18 cellular contexts compared by ENCODE assay signal in genomic region chr3:8052599-8053185, GRCh38.
A peak's percentile ranks its signal among the peaks of the same experiment; 100 is the strongest.
DNase-seq lines count a peak whose midpoint lies in the region; ATAC-seq, FAIRE-seq and TF ChIP-seq lines count a peak whose summit lies in the region.
"Had no signal": no experiment of that assay in that cellular context is flagged by ENCODE, and none has a peak within 500 bp of the region (broad histone marks: within the 10 kb centered on the region; RNA-seq: fewer than 3 reads in every experiment).

No MANE protein-coding gene starts in this region.

- no peak overlapping the region for H3K4me2 ChIP-seq in HepG2 (ENCODE audit: low read depth, low read length)
- H3K4me2 ChIP-seq in hepatocyte = no peak overlapping the region
- H3K4me2 ChIP-seq: A549 had no signal

- H3K9me3 ChIP-seq in liver (ENCODE audit: control insufficient read depth in 4 of 4, low read length in 3 of 4) (no peaks in the 10 kb centered on the region), HepG2 (ENCODE audit: low read length) (no peaks in the 10 kb centered on the region), hepatocyte (ENCODE audit: low read depth) (no peaks in the 10 kb centered on the region)
- H3K9me3 ChIP-seq: A549, esophagus muscularis mucosa, SJSA1 had no signal

- FAIRE-seq in HepG2 (lab: Jason Lieb, UNC) (no peak), GM12892 (lab: Jason Lieb, UNC) (no peak)
- FAIRE-seq: A549 had no signal

- TF ChIP-seq CTCF in liver (IDR thresholded peaks at IDR 0.05; ENCODE audit: low read depth, low read length, missing input control) (no peak), HepG2 (CRISPR knock-in tag; IDR thresholded peaks at IDR 0.05) (no peak), hepatocyte (IDR thresholded peaks at IDR 0.05; ENCODE audit: poor library complexity) (no peak)

- POLR2A ChIA-PET in HepG2 (lab: Yijun Ruan, JAX) = no interaction called here

- H3K27me3 ChIP-seq in liver (ENCODE audit: control insufficient read depth in 4 of 4, insufficient read depth in 4 of 4, low read length in 3 of 4) (no peaks in the 10 kb centered on the region), HepG2 (ENCODE audit: control insufficient read depth in 1 of 2, insufficient read depth in 2 of 2, low read length in 2 of 2) (no peaks in the 10 kb centered on the region), hepatocyte (peaks cover 2% of the 10 kb centered on the region)
- H3K27me3 ChIP-seq: esophagus muscularis mucosa, SJSA1 had no signal

- no peak for DNase-seq in HepG2 (ENCODE audit: low spot score)
- peak; percentile 89 for DNase-seq in cerebellar cortex (ENCODE audit: low spot score)
- DNase-seq in hepatocyte (ENCODE audit: low spot score) = peak; percentile 16
- no peak for DNase-seq in NCI-H2227 (lab: John Stamatoyannopoulos, UW; ENCODE audit: unreplicated experiment)
- no peak for DNase-seq in NCI-H526 treated with DMSO at 0.1 percent for 48 hours (lab: John Stamatoyannopoulos, UW)
- no peak for DNase-seq in GM12892 (ENCODE audit: insufficient read length)
- DNase-seq: activated CD4-positive, alpha-beta T cell treated with anti-CD3 and anti-CD28 coated beads for 4 hours; aorta; DMS79; NCI-H345; PC-3; T-helper 9 cell had no signal

- no TSS peak for BruUV-seq in HepG2 (replicated peaks; lab: Mats Ljungman, UMichigan)

- H3K9ac ChIP-seq in liver (ENCODE audit: low read depth in 1 of 2, low read length in 2 of 2) (no peak overlapping the region), HepG2 (ENCODE audit: insufficient read depth, low read depth, low read length) (no peak overlapping the region)

- no peak overlapping the region for H3K27ac ChIP-seq in liver (ENCODE audit: low read depth in 1 of 2, low read length in 2 of 2)
- H3K27ac ChIP-seq in HepG2 (ENCODE audit: extremely low read length, insufficient read depth, low read length) = no peak overlapping the region
- no peak overlapping the region for H3K27ac ChIP-seq in hepatocyte
- H3K27ac ChIP-seq: A549, esophagus muscularis mucosa, SJSA1 had no signal

- H3K4me1 ChIP-seq in liver (ENCODE audit: control insufficient read depth in 4 of 4, insufficient read depth in 4 of 4, low read length in 3 of 4) = no peaks in the 10 kb centered on the region
- H3K4me1 ChIP-seq in HepG2 (ENCODE audit: insufficient read depth, low read length) = no peaks in the 10 kb centered on the region
- no peaks in the 10 kb centered on the region for H3K4me1 ChIP-seq in hepatocyte (ENCODE audit: insufficient read depth)
- H3K4me1 ChIP-seq: A549, SJSA1 had no signal

- TF ChIP-seq POLR2A in HepG2 (IDR thresholded peaks at IDR 0.05; ENCODE audit: insufficient read depth in 1 of 2, low read depth in 2 of 2, low read length in 2 of 2) (no peak), GM12892 (IDR thresholded peaks at IDR 0.05; ENCODE audit: low read depth, low read length) (no peak)

- TF ChIP-seq RAD21 in liver (IDR thresholded peaks at IDR 0.05) = no peak
- no peak for TF ChIP-seq RAD21 in HepG2 (CRISPR knock-in tag; IDR thresholded peaks at IDR 0.05)

- no peaks in the 10 kb centered on the region for H4K20me1 ChIP-seq in HepG2 (ENCODE audit: insufficient read depth, low read length)
- no peaks in the 10 kb centered on the region for H4K20me1 ChIP-seq in hepatocyte (ENCODE audit: insufficient read depth, poor library complexity, severe bottlenecking)

- H3K4me3 ChIP-seq in liver (ENCODE audit: low read depth in 1 of 3, low read length in 3 of 3) (no peak overlapping the region), HepG2 (replicated peaks in 1 of 3; ENCODE audit: insufficient read depth in 1 of 3, low read depth in 2 of 3, low read length in 3 of 3) (no peak overlapping the region), hepatocyte (no peak overlapping the region)
- H3K4me3 ChIP-seq: A549, esophagus muscularis mucosa, SJSA1 had no signal

- CTCF ChIA-PET in HepG2 (lab: Yijun Ruan, JAX; ENCODE audit: low intra/inter-chr PET ratio, low total read pairs) = no interaction called here

- H3K36me3 ChIP-seq in liver (ENCODE audit: control insufficient read depth in 4 of 4, insufficient read depth in 3 of 4, low read depth in 1 of 4, low read length in 3 of 4) (no peaks in the 10 kb centered on the region), HepG2 (replicated peaks in 1 of 2; ENCODE audit: control insufficient read depth in 1 of 2, insufficient read depth in 2 of 2, low read length in 2 of 2) (no peaks in the 10 kb centered on the region), hepatocyte (replicated peaks; ENCODE audit: insufficient read depth, low read depth) (no peaks in the 10 kb centered on the region)
- H3K36me3 ChIP-seq: esophagus muscularis mucosa, SJSA1 had no signal

- intact Hi-C loops in HepG2 (cut with micrococcal nuclease; ENCODE audit: unreplicated experiment) = no loop called here

- WGBS in liver = 55% methylated on average over 7 of the region's 7 CpGs
- WGBS in HepG2 (ENCODE audit: low lambda C conversion rate) = 52% methylated on average over 2 of the region's 7 CpGs
- 58% methylated on average over 7 of the region's 7 CpGs for WGBS in hepatocyte (ENCODE audit: low lambda C conversion rate, missing lambda C conversion rate)

- no peaks in the 10 kb centered on the region for H3K9me2 ChIP-seq in hepatocyte (replicated peaks; ENCODE audit: insufficient read depth)

- in situ Hi-C loops in HepG2 (cut with HindIII; ENCODE audit: extremely low pct_ligation_motif_present, low pct_unique_long_range_greater_than_20kb) = no loop called here

- no peak for ATAC-seq in HepG2
- no peak for ATAC-seq in GM21723 (IDR thresholded peaks at IDR 0.05; ENCODE audit: unreplicated experiment)
- ATAC-seq: A549, PC-3, sciatic nerve had no signal

- H3K79me2 ChIP-seq in HepG2 (ENCODE audit: insufficient read depth, low read length) (no peaks in the 10 kb centered on the region), hepatocyte (no peaks in the 10 kb centered on the region)

- TF ChIP-seq EP300 in HepG2 (IDR thresholded peaks at IDR 0.05; ENCODE audit: low read depth in 2 of 2, low read length in 2 of 2) (no peak), HepG2 (CRISPR knock-in tag; IDR thresholded peaks at IDR 0.05; ENCODE audit: borderline replicate concordance) (no peak)

- no peak overlapping the region for H2AFZ ChIP-seq in HepG2 (ENCODE audit: low read length)
- no peak overlapping the region for H2AFZ ChIP-seq in hepatocyte

TF ChIP-seq in liver, 16 proteins besides CTCF, POLR2A, EP300 and RAD21 (continues in another document):
- no peak for TF ChIP-seq HNF4A (conservative IDR thresholded peaks at IDR 0.05)
- TF ChIP-seq RXRA (IDR thresholded peaks at IDR 0.05) = no peak
- no peak for TF ChIP-seq TAF1 (conservative IDR thresholded peaks at IDR 0.05)
- TF ChIP-seq ZBTB33 (IDR thresholded peaks at IDR 0.05) = no peak
- no peak for TF ChIP-seq GABPA (IDR thresholded peaks at IDR 0.05 in 1 of 2, conservative IDR thresholded peaks at IDR 0.05 in 1 of 2)
- peak; percentile 29 for TF ChIP-seq NR2F2 (IDR thresholded peaks at IDR 0.05)
- no peak for TF ChIP-seq JUND (IDR thresholded peaks at IDR 0.05)
- TF ChIP-seq EGR1 (IDR thresholded peaks at IDR 0.05; ENCODE audit: low read depth in 2 of 2) = no peak
- TF ChIP-seq FOXA1 (IDR thresholded peaks at IDR 0.05) = no peak

TF ChIP-seq in HepG2, 621 proteins besides CTCF, POLR2A, EP300 and RAD21 (continues in another document):
- no peak for TF ChIP-seq NR2C2 (CRISPR knock-in tag; IDR thresholded peaks at IDR 0.05; ENCODE audit: borderline replicate concordance)
- no peak for TF ChIP-seq HNRNPH1 (optimal IDR thresholded peaks at IDR 0.05; ENCODE audit: low read depth, low read length)
- no peak for TF ChIP-seq NFIB (CRISPR knock-in tag; IDR thresholded peaks at IDR 0.05; ENCODE audit: borderline replicate concordance)
- TF ChIP-seq BCL3 (CRISPR knock-in tag; IDR thresholded peaks at IDR 0.05) = no peak
- no peak for TF ChIP-seq ATF5 (CRISPR knock-in tag; IDR thresholded peaks at IDR 0.05; ENCODE audit: low read depth)
- no peak for TF ChIP-seq YEATS4 (CRISPR knock-in tag; IDR thresholded peaks at IDR 0.05; ENCODE audit: borderline replicate concordance)
- TF ChIP-seq ZBTB7A (CRISPR knock-in tag; IDR thresholded peaks at IDR 0.05) = no peak
- no peak for TF ChIP-seq NFKB2 (CRISPR knock-in tag; IDR thresholded peaks at IDR 0.05; ENCODE audit: borderline replicate concordance)
- TF ChIP-seq NFKBIZ (CRISPR knock-in tag; IDR thresholded peaks at IDR 0.05) = no peak
- TF ChIP-seq PRDM4 (CRISPR knock-in tag; IDR thresholded peaks at IDR 0.05; ENCODE audit: borderline replicate concordance) = no peak

Comparison
In these comparisons a context has a peak if more than half of its experiments do, and no peak if none do; other contexts are left out.
1. DNase-seq: peak in cerebellar cortex (single experiment) and hepatocyte (single experiment); none in HepG2 (single experiment), NCI-H2227 (single experiment), NCI-H526 treated with DMSO at 0.1 percent for 48 hours (single experiment) and GM12892 (single experiment).